Comparison of ENCODE assay signal across 12 cellular contexts in genomic region chr11:85029964-85030363, GRCh38.
DNase-seq lines count a peak whose midpoint lies in the region; TF ChIP-seq lines count a peak whose summit lies in the region.
"Had no signal": no experiment of that assay in that cellular context is flagged by ENCODE, and none has a peak within 500 bp of the region (broad histone marks: within the 10 kb centered on the region; RNA-seq: fewer than 3 reads in every experiment).

No MANE protein-coding gene starts in this region.

- in situ Hi-C loops in GM13976 (cut with MboI; ENCODE audit: low sequenced_read_pairs, unreplicated experiment) = no loop called here

- no peaks in the 10 kb centered on the region for H3K36me3 ChIP-seq in H7 (replicated peaks; ENCODE audit: control insufficient read depth, insufficient read depth, low read length)

- H3K27me3 ChIP-seq in H7 (ENCODE audit: control insufficient read depth, insufficient read depth, low read length) = no peaks in the 10 kb centered on the region

- DNase-seq in NCI-H1417 (lab: John Stamatoyannopoulos, UW) (peak in 2 of 3 experiments; percentile 31 to 92), NCI-H1417 treated with DMSO at 0.1 percent for 48 hours (lab: John Stamatoyannopoulos, UW) (no peak), NCI-H510A treated with DMSO at 0.1 percent for 48 hours (lab: John Stamatoyannopoulos, UW) (peak; percentile 88), choroid plexus epithelial cell (ENCODE audit: low read depth) (peak; percentile 62), skeletal muscle cell (ENCODE audit: low read depth) (peak; percentile 43), SW480 (ENCODE audit: low spot score) (no peak), GM13976 (ENCODE audit: low spot score) (no peak), H7 (no peak)
- DNase-seq: activated CD8-positive, alpha-beta memory T cell treated with anti-CD3 and anti-CD28 coated beads for 24 hours; activated naive CD4-positive, alpha-beta T cell treated with anti-CD3 and anti-CD28 coated beads for 36 hours; NCI-H2107; stimulated activated CD4-positive, alpha-beta T cell treated with anti-CD3 and anti-CD28 coated beads, Interleukin-1b, Interleukin-23, amount 100 ng/mL, for 48 hours had no signal

- H3K4me3 ChIP-seq in choroid plexus epithelial cell (ENCODE audit: low read depth, low read length) (no peak overlapping the region), skeletal muscle cell (ENCODE audit: low read depth, low read length) (no peak overlapping the region), H7 (ENCODE audit: insufficient read depth, low read depth, low read length) (no peak overlapping the region)

- no peak for TF ChIP-seq CTCF in choroid plexus epithelial cell (conservative IDR thresholded peaks at IDR 0.05; ENCODE audit: low read depth, low read length)
- no peak for TF ChIP-seq CTCF in GM13976 (IDR thresholded peaks at IDR 0.05; ENCODE audit: borderline replicate concordance, control extremely low read depth, extremely low read depth, insufficient read depth, missing control alignments)

Comparison
In these comparisons a context has a peak if more than half of its experiments do, and no peak if none do; other contexts are left out.
1. DNase-seq: peak in NCI-H1417 (2 of 3), NCI-H510A treated with DMSO at 0.1 percent for 48 hours (single experiment), choroid plexus epithelial cell (single experiment) and skeletal muscle cell (single experiment); none in NCI-H1417 treated with DMSO at 0.1 percent for 48 hours (single experiment), SW480 (single experiment), GM13976 (single experiment) and H7 (single experiment).